In genomic region chr18:11324956-11325873, GRCh38 we compare ENCODE assay signal across 8 cellular contexts.
DNase-seq lines count a peak whose midpoint lies in the region; ATAC-seq and TF ChIP-seq lines count a peak whose summit lies in the region.

No MANE protein-coding gene starts in this region.

- H3K79me2 ChIP-seq in fibroblast of lung (ENCODE audit: control insufficient read depth, insufficient read depth, low read length) = no peaks in the 10 kb centered on the region

- H3K36me3 ChIP-seq in fibroblast of lung (ENCODE audit: control insufficient read depth, insufficient read depth, low read length) = no peaks in the 10 kb centered on the region
- H3K36me3 ChIP-seq in HAP-1 (replicated peaks) = no peaks in the 10 kb centered on the region
- H3K36me3 ChIP-seq in tibial nerve = no peaks in the 10 kb centered on the region

- peak overlapping the region; percentile 59 for H3K4me2 ChIP-seq in fibroblast of lung (ENCODE audit: extremely low read depth, insufficient read depth, low read length)

- H3K4me3 ChIP-seq in fibroblast of lung (replicated peaks in 1 of 4; ENCODE audit: control extremely low read depth in 1 of 4, insufficient read depth in 1 of 4, low read depth in 3 of 4, low read length in 4 of 4) (no peak overlapping the region), HAP-1 (no peak overlapping the region), tibial nerve (no peak overlapping the region)

- 49 to 50% methylated on average over 4 of the region's 4 CpGs for WGBS in tibial nerve, 2 donors

- H3K9me3 ChIP-seq in fibroblast of lung (ENCODE audit: control insufficient read depth, insufficient read depth, low read depth, low read length) = no peaks in the 10 kb centered on the region
- no peaks in the 10 kb centered on the region for H3K9me3 ChIP-seq in HAP-1
- H3K9me3 ChIP-seq in tibial nerve = no peaks in the 10 kb centered on the region

- TF ChIP-seq EP300 in tibial nerve (IDR thresholded peaks at IDR 0.05) = no peak

- no peak for TF ChIP-seq CTCF in fibroblast of lung (conservative IDR thresholded peaks at IDR 0.05 in 1 of 2, IDR thresholded peaks at IDR 0.05 in 1 of 2; ENCODE audit: low read depth in 1 of 2, low read length in 2 of 2)
- TF ChIP-seq CTCF in tibial nerve (IDR thresholded peaks at IDR 0.05) = no peak

- TF ChIP-seq POLR2A in tibial nerve (IDR thresholded peaks at IDR 0.05) = no peak

- H3K27me3 ChIP-seq in fibroblast of lung (ENCODE audit: control insufficient read depth, insufficient read depth, low read length) = no peaks in the 10 kb centered on the region
- no peaks in the 10 kb centered on the region for H3K27me3 ChIP-seq in HAP-1 (ENCODE audit: low read depth)
- no peaks in the 10 kb centered on the region for H3K27me3 ChIP-seq in tibial nerve

- ATAC-seq in GM21515 (IDR thresholded peaks at IDR 0.05; ENCODE audit: unreplicated experiment) (peak; percentile 89), HG03571 (IDR thresholded peaks at IDR 0.05; ENCODE audit: unreplicated experiment) (peak; percentile 93)

- H3K4me1 ChIP-seq in fibroblast of lung (ENCODE audit: control insufficient read depth, extremely low read depth, insufficient read depth, low read length) = peaks cover 18% of the 10 kb centered on the region
- no peaks in the 10 kb centered on the region for H3K4me1 ChIP-seq in HAP-1
- H3K4me1 ChIP-seq in tibial nerve = peaks cover 0 to 19% (median 7%) of the 10 kb centered on the region in 4 donors

- peak overlapping the region; percentile 85 for H3K27ac ChIP-seq in fibroblast of lung (ENCODE audit: insufficient read depth, low read length)
- H3K27ac ChIP-seq in tibial nerve = peak overlapping the region in 1 of 4 donors; percentile 8

- no peak overlapping the region for H2AFZ ChIP-seq in fibroblast of lung (ENCODE audit: low read length)

- no peak overlapping the region for H3K9ac ChIP-seq in fibroblast of lung (ENCODE audit: insufficient read depth, low read length)

- DNase-seq in EH (ENCODE audit: low read depth) = peak; percentile 93
- peak; percentile 82 to 94 for DNase-seq in fibroblast of lung (ENCODE audit: low read depth in 2 of 2)
- DNase-seq in HAP-1 (ENCODE audit: low spot score in 2 of 2) = no peak
- no peak for DNase-seq in activated naive CD4-positive, alpha-beta T cell treated with Interleukin-2 at 50 U/mL for 16 hours
- no peak for DNase-seq in tibial nerve (ENCODE audit: low spot score in 2 of 2)
- DNase-seq in NCI-H2196 (lab: John Stamatoyannopoulos, UW; ENCODE audit: unreplicated experiment) = no peak

- in situ Hi-C loops in HAP-1 (cut with MboI; ENCODE audit: low sequenced_read_pairs) = no loop called here

- H4K20me1 ChIP-seq in fibroblast of lung (ENCODE audit: control insufficient read depth, extremely low read depth, insufficient read depth, low read length) = no peaks in the 10 kb centered on the region

Comparison
In these comparisons a context has a peak if more than half of its experiments do, and no peak if none do; other contexts are left out.
1. DNase-seq: peak in EH (single experiment) and fibroblast of lung (2 of 2); none in HAP-1 (0 of 2), activated naive CD4-positive, alpha-beta T cell treated with Interleukin-2 at 50 U/mL for 16 hours (single experiment), tibial nerve (0 of 2) and NCI-H2196 (single experiment).